Comparison of ENCODE assay signal across 15 cellular contexts in genomic region chr6:42278131-42278853, GRCh38.
DNase-seq lines count a peak whose midpoint lies in the region; ATAC-seq and TF ChIP-seq lines count a peak whose summit lies in the region.
"Had no signal": no experiment of that assay in that cellular context is flagged by ENCODE, and none has a peak within 500 bp of the region (broad histone marks: within the 10 kb centered on the region; RNA-seq: fewer than 3 reads in every experiment).

No MANE protein-coding gene starts in this region.

- H3K27ac Mint-ChIP-seq in activated T-cell treated with anti-CD3 and anti-CD28 coated beads, Interleukin-2, amount 50 U/mL, for 24 hours = peak overlapping the region; percentile 87
- peak overlapping the region; percentile 91 for H3K27ac Mint-ChIP-seq in central memory CD8-positive, alpha-beta T cell (ENCODE audit: low read depth)
- H3K27ac Mint-ChIP-seq in stimulated activated memory B cell treated with anti-CD40 and anti-IgM and Interleukin-4, amounts not matched to agents 10 μg/mL and 1 μg/mL and 100 μg/mL, for 72 hours = peak overlapping the region; percentile 74
- H3K27ac Mint-ChIP-seq: mesothelial cell of epicardium had no signal

- BruUV-seq in PC-3 (replicated peaks; lab: Mats Ljungman, UMichigan) = no TSS peak

- ATAC-seq in PC-3 = no peak
- ATAC-seq in central memory CD8-positive, alpha-beta T cell (replicated peaks; ENCODE audit: extremely low read depth, poor library complexity, severe bottlenecking) = peak; percentile 74
- ATAC-seq in stimulated activated memory B cell treated with anti-CD40 and anti-IgM and Interleukin-4, amounts not matched to agents 10 μg/mL and 1 μg/mL and 100 μg/mL, for 72 hours = no peak
- ATAC-seq: GM12878, K562 had no signal

- H3K79me2 ChIP-seq in PC-3 (ENCODE audit: low read length) = peaks cover 19% of the 10 kb centered on the region

- H4K20me1 ChIP-seq in PC-3 (ENCODE audit: low read length) = no peaks in the 10 kb centered on the region

- H3K4me3 Mint-ChIP-seq in activated T-cell treated with anti-CD3 and anti-CD28 coated beads, Interleukin-2, amount 50 U/mL, for 24 hours = no peak overlapping the region
- peak overlapping the region; percentile 69 for H3K4me3 Mint-ChIP-seq in central memory CD8-positive, alpha-beta T cell
- H3K4me3 Mint-ChIP-seq in stimulated activated memory B cell treated with anti-CD40 and anti-IgM and Interleukin-4, amounts not matched to agents 10 μg/mL and 1 μg/mL and 100 μg/mL, for 72 hours = no peak overlapping the region
- H3K4me3 Mint-ChIP-seq: mesothelial cell of epicardium had no signal

- intact Hi-C loops in PC-3 (cut with micrococcal nuclease) = no loop called here

- DNase-seq in activated T-cell treated with anti-CD3 and anti-CD28 coated beads, Interleukin-2, amount 50 U/mL, for 24 hours = peak; percentile 28
- DNase-seq in activated T-cell treated with anti-CD3 and anti-CD28 coated beads for 4 hours (no peak), PC-3 (no peak), COLO668 (lab: John Stamatoyannopoulos, UW; ENCODE audit: unreplicated experiment) (no peak), NCI-H526 (lab: John Stamatoyannopoulos, UW) (no peak), SK-N-DZ (ENCODE audit: low spot score) (no peak)
- DNase-seq in central memory CD8-positive, alpha-beta T cell (ENCODE audit: low spot score in 2 of 2) = no peak
- DNase-seq: NCI-H1436 treated with DMSO at 0.1 percent for 48 hours; stimulated activated CD4-positive, alpha-beta T cell treated with anti-CD3 and anti-CD28 coated beads, Interleukin-15, amount 100 ng/mL, for 24 hours; thyroid gland had no signal

- peaks cover 35% of the 10 kb centered on the region for H3K4me1 ChIP-seq in PC-3 (ENCODE audit: insufficient read depth, low read length)

- no peaks in the 10 kb centered on the region for H3K27me3 ChIP-seq in PC-3 (ENCODE audit: low read length)
- H3K27me3 ChIP-seq: thyroid gland had no signal

- no peaks in the 10 kb centered on the region for H3F3A ChIP-seq in PC-3 (ENCODE audit: low read length, unreplicated experiment)

- H2AFZ ChIP-seq in PC-3 (ENCODE audit: low read length) = no peak overlapping the region

- H3K36me3 ChIP-seq in PC-3 (ENCODE audit: low read depth, low read length) = no peaks in the 10 kb centered on the region
- H3K36me3 ChIP-seq: prostate gland, thyroid gland had no signal

- CTCF ChIA-PET in PC-3 (lab: Charles Lee) = no interaction called here

- H3K36me3 Mint-ChIP-seq in activated T-cell treated with anti-CD3 and anti-CD28 coated beads, Interleukin-2, amount 50 U/mL, for 24 hours (ENCODE audit: low read depth) = peaks cover 6% of the 10 kb centered on the region
- peaks cover 10% of the 10 kb centered on the region for H3K36me3 Mint-ChIP-seq in central memory CD8-positive, alpha-beta T cell (ENCODE audit: insufficient read depth)
- H3K36me3 Mint-ChIP-seq in stimulated activated memory B cell treated with anti-CD40 and anti-IgM and Interleukin-4, amounts not matched to agents 10 μg/mL and 1 μg/mL and 100 μg/mL, for 72 hours = no peaks in the 10 kb centered on the region
- H3K36me3 Mint-ChIP-seq: mesothelial cell of epicardium had no signal

- no peak overlapping the region for H3K4me3 ChIP-seq in PC-3 (ENCODE audit: low read length)
- H3K4me3 ChIP-seq: GM12878, K562, prostate gland, thyroid gland had no signal

- peak overlapping the region; percentile 34; the same call in 1 of the 2 replicates for H3K9ac ChIP-seq in PC-3 (ENCODE audit: low read length)

- H3K27ac ChIP-seq in PC-3 (ENCODE audit: low read length) = peak overlapping the region; percentile 89
- H3K27ac ChIP-seq: prostate gland, thyroid gland had no signal

- H3K4me2 ChIP-seq in PC-3 (ENCODE audit: low read length) = no peak overlapping the region

- H3K4me1 Mint-ChIP-seq in activated T-cell treated with anti-CD3 and anti-CD28 coated beads, Interleukin-2, amount 50 U/mL, for 24 hours (ENCODE audit: low read depth) = peaks cover 54% of the 10 kb centered on the region
- peaks cover 63% of the 10 kb centered on the region for H3K4me1 Mint-ChIP-seq in central memory CD8-positive, alpha-beta T cell
- H3K4me1 Mint-ChIP-seq in stimulated activated memory B cell treated with anti-CD40 and anti-IgM and Interleukin-4, amounts not matched to agents 10 μg/mL and 1 μg/mL and 100 μg/mL, for 72 hours = peaks cover 19% of the 10 kb centered on the region

- no peaks in the 10 kb centered on the region for H3K9me2 ChIP-seq in PC-3 (replicated peaks; ENCODE audit: low read length)

- POLR2A ChIA-PET in PC-3 (lab: Charles Lee; ENCODE audit: unreplicated experiment) = no interaction called here

- H3K9me3 Mint-ChIP-seq in activated T-cell treated with anti-CD3 and anti-CD28 coated beads, Interleukin-2, amount 50 U/mL, for 24 hours = no peaks in the 10 kb centered on the region
- H3K9me3 Mint-ChIP-seq in central memory CD8-positive, alpha-beta T cell = no peaks in the 10 kb centered on the region
- H3K9me3 Mint-ChIP-seq in stimulated activated memory B cell treated with anti-CD40 and anti-IgM and Interleukin-4, amounts not matched to agents 10 μg/mL and 1 μg/mL and 100 μg/mL, for 72 hours = peaks cover 3% of the 10 kb centered on the region

- no peak for TF ChIP-seq CTCF in PC-3 (conservative IDR thresholded peaks at IDR 0.05; ENCODE audit: low read depth, low read length)

- H3K9me3 ChIP-seq in PC-3 (ENCODE audit: low read length) = no peaks in the 10 kb centered on the region
- H3K9me3 ChIP-seq: prostate gland, thyroid gland had no signal

- no peaks in the 10 kb centered on the region for H3K27me3 Mint-ChIP-seq in activated T-cell treated with anti-CD3 and anti-CD28 coated beads, Interleukin-2, amount 50 U/mL, for 24 hours
- H3K27me3 Mint-ChIP-seq in central memory CD8-positive, alpha-beta T cell = no peaks in the 10 kb centered on the region
- no peaks in the 10 kb centered on the region for H3K27me3 Mint-ChIP-seq in stimulated activated memory B cell treated with anti-CD40 and anti-IgM and Interleukin-4, amounts not matched to agents 10 μg/mL and 1 μg/mL and 100 μg/mL, for 72 hours
